Comparison of ENCODE assay signal across 14 cellular contexts in genomic region chr15:31098953-31099740, GRCh38. TPM values are rescaled to one million over a fixed set of nuclear protein-coding genes. Genes with fewer than 3 reads are reported as not detected.
DNase-seq lines count a peak whose midpoint lies in the region; ATAC-seq, FAIRE-seq and TF ChIP-seq lines count a peak whose summit lies in the region.
"Had no signal": no experiment of that assay in that cellular context is flagged by ENCODE, and none has a peak within 500 bp of the region (broad histone marks: within the 10 kb centered on the region; RNA-seq: fewer than 3 reads in every experiment).

No MANE protein-coding gene starts in this region.

- no peaks in the 10 kb centered on the region for H3F3A ChIP-seq in PC-3 (ENCODE audit: low read length, unreplicated experiment)

- H3K9me2 ChIP-seq in PC-3 (replicated peaks; ENCODE audit: low read length), result no peaks in the 10 kb centered on the region

- TF ChIP-seq CTCF in left ventricle myocardium inferior (IDR thresholded peaks at IDR 0.05; ENCODE audit: borderline replicate concordance) (peak; percentile 34), PC-3 (conservative IDR thresholded peaks at IDR 0.05; ENCODE audit: low read depth, low read length) (peak; percentile 27; the same call in 1 of the 2 replicates), kidney (IDR thresholded peaks at IDR 0.05; ENCODE audit: borderline replicate concordance, extremely low read depth, insufficient read depth) (no peak)

- intact Hi-C loops in left ventricle myocardium inferior (cut with micrococcal nuclease) (no loop called here), left cardiac atrium (cut with DNase I) (no loop called here), PC-3 (cut with micrococcal nuclease) (no loop called here), kidney (cut with DNase I) (no loop called here)

- DNase-seq in left ventricle myocardium inferior (no peak), left cardiac atrium (no peak), PC-3 (peak; percentile 26), kidney (no peak), CD1c-positive myeloid dendritic cell (ENCODE audit: extremely low spot score) (no peak)
- DNase-seq in activated CD8-positive, alpha-beta memory T cell treated with anti-CD3 and anti-CD28 coated beads, Interleukin-2, amount 10 ng/mL, durations not matched to agents 7 days and 5 days, result no peak
- DNase-seq in stimulated activated CD4-positive, alpha-beta T cell treated with anti-CD3 and anti-CD28 coated beads, Interleukin-1b, Interleukin-23, amount 100 ng/mL, for 48 hours, result no peak
- DNase-seq: aorta, GDM1, NCI-H1694 treated with DMSO at 0.1 percent for 48 hours had no signal

- H3K27me3 Mint-ChIP-seq in activated CD8-positive, alpha-beta memory T cell treated with anti-CD3 and anti-CD28 coated beads, Interleukin-2, amount 10 ng/mL, durations not matched to agents 7 days and 5 days, result peaks cover 16% of the 10 kb centered on the region

- CTCF ChIA-PET in PC-3 (lab: Charles Lee), result no interaction called here
- CTCF ChIA-PET in activated CD8-positive, alpha-beta memory T cell treated with anti-CD3 and anti-CD28 coated beads, Interleukin-2, amount 10 ng/mL, durations not matched to agents 7 days and 5 days (lab: Charles Lee), result no interaction called here

- H3K36me3 Mint-ChIP-seq in activated CD8-positive, alpha-beta memory T cell treated with anti-CD3 and anti-CD28 coated beads, Interleukin-2, amount 10 ng/mL, durations not matched to agents 7 days and 5 days, result no peaks in the 10 kb centered on the region
- H3K36me3 Mint-ChIP-seq: naive thymus-derived CD4-positive, alpha-beta T cell had no signal

- no peak overlapping the region for H3K27ac Mint-ChIP-seq in activated CD8-positive, alpha-beta memory T cell treated with anti-CD3 and anti-CD28 coated beads, Interleukin-2, amount 10 ng/mL, durations not matched to agents 7 days and 5 days

- H2AFZ ChIP-seq in PC-3 (ENCODE audit: low read length), result no peak overlapping the region

- H3K4me3 ChIP-seq in left ventricle myocardium inferior (no peak overlapping the region), PC-3 (ENCODE audit: low read length) (no peak overlapping the region), kidney (ENCODE audit: low read length in 2 of 2) (peak overlapping the region in 1 of 2 donors; percentile 7)

- no TSS peak for BruUV-seq in PC-3 (replicated peaks; lab: Mats Ljungman, UMichigan)

- H3K9me3 Mint-ChIP-seq in activated CD8-positive, alpha-beta memory T cell treated with anti-CD3 and anti-CD28 coated beads, Interleukin-2, amount 10 ng/mL, durations not matched to agents 7 days and 5 days (ENCODE audit: low read depth), result no peaks in the 10 kb centered on the region
- H3K9me3 Mint-ChIP-seq: naive thymus-derived CD4-positive, alpha-beta T cell had no signal

- no peaks in the 10 kb centered on the region for H3K36me3 ChIP-seq in left ventricle myocardium inferior
- no peaks in the 10 kb centered on the region for H3K36me3 ChIP-seq in PC-3 (ENCODE audit: low read depth, low read length)
- H3K36me3 ChIP-seq in kidney (ENCODE audit: control insufficient read depth in 1 of 2, insufficient read depth in 2 of 2, low read length in 2 of 2), result no peaks in the 10 kb centered on the region

- no peak overlapping the region for H3K4me3 Mint-ChIP-seq in activated CD8-positive, alpha-beta memory T cell treated with anti-CD3 and anti-CD28 coated beads, Interleukin-2, amount 10 ng/mL, durations not matched to agents 7 days and 5 days
- H3K4me3 Mint-ChIP-seq: naive thymus-derived CD4-positive, alpha-beta T cell had no signal

- H3K27ac ChIP-seq in left ventricle myocardium inferior (replicated peaks) (no peak overlapping the region), PC-3 (ENCODE audit: low read length) (no peak overlapping the region), kidney (ENCODE audit: low read depth in 2 of 2, low read length in 2 of 2) (peak overlapping the region; percentile 63 to 73)

- H3K4me2 ChIP-seq in PC-3 (ENCODE audit: low read length), result no peak overlapping the region

- FAIRE-seq in kidney (lab: Jason Lieb, UNC), result no peak
- FAIRE-seq: endometrium had no signal

- H3K9me3 ChIP-seq in left ventricle myocardium inferior (replicated peaks) (no peaks in the 10 kb centered on the region), PC-3 (ENCODE audit: low read length) (no peaks in the 10 kb centered on the region), kidney (ENCODE audit: control insufficient read depth in 1 of 2, low read length in 2 of 2) (no peaks in the 10 kb centered on the region)

- H3K9ac ChIP-seq in PC-3 (ENCODE audit: low read length) (no peak overlapping the region), kidney (ENCODE audit: low read length in 2 of 2) (peak overlapping the region in 1 of 2 donors; percentile 13)

- POLR2A ChIA-PET in PC-3 (lab: Charles Lee; ENCODE audit: unreplicated experiment), result no interaction called here

- H3K4me1 Mint-ChIP-seq in activated CD8-positive, alpha-beta memory T cell treated with anti-CD3 and anti-CD28 coated beads, Interleukin-2, amount 10 ng/mL, durations not matched to agents 7 days and 5 days, result no peaks in the 10 kb centered on the region
- H3K4me1 Mint-ChIP-seq: naive thymus-derived CD4-positive, alpha-beta T cell had no signal

- H3K4me1 ChIP-seq in left ventricle myocardium inferior (no peaks in the 10 kb centered on the region), PC-3 (ENCODE audit: insufficient read depth, low read length) (no peaks in the 10 kb centered on the region; the same call in 1 of the 2 replicates), kidney (ENCODE audit: control insufficient read depth in 1 of 2, insufficient read depth in 1 of 2, low read depth in 1 of 2, low read length in 2 of 2) (peaks cover 6 to 23% of the 10 kb centered on the region in 2 donors)

- no peaks in the 10 kb centered on the region for H3K79me2 ChIP-seq in PC-3 (ENCODE audit: low read length)

- no peak for ATAC-seq in left cardiac atrium
- no peak for ATAC-seq in PC-3
- no peak for ATAC-seq in HG03520 (IDR thresholded peaks at IDR 0.05; ENCODE audit: unreplicated experiment)
- ATAC-seq in activated CD8-positive, alpha-beta memory T cell treated with anti-CD3 and anti-CD28 coated beads, Interleukin-2, amount 10 ng/mL, durations not matched to agents 7 days and 5 days, result no peak
- ATAC-seq: naive thymus-derived CD4-positive, alpha-beta T cell had no signal

- H3K27me3 ChIP-seq in left ventricle myocardium inferior (ENCODE audit: low read depth), result peaks cover 15% of the 10 kb centered on the region
- peaks cover 19% of the 10 kb centered on the region for H3K27me3 ChIP-seq in PC-3 (ENCODE audit: low read length)

- H4K20me1 ChIP-seq in PC-3 (ENCODE audit: low read length), result no peaks in the 10 kb centered on the region

RNA-seq across cellular contexts. Expression of gene TRPM1, which starts 2.4 kb away (rescaled TPM):
- total RNA-seq in left ventricle myocardium inferior (not detected), left cardiac atrium (under 1 TPM in 1 of 2 donors, not detected in 1; 0.24 TPM), PC-3 (2014; rRNA removed) (not detected in 2 replicates), kidney (not detected)
- 1.3 TPM for polyA plus RNA-seq in kidney (ENCODE audit: insufficient read depth, low read depth, low replicate concordance)
- under 1 TPM in 1 of 2 experiments, not detected in 1; 0.06 TPM for total RNA-seq in activated CD8-positive, alpha-beta memory T cell treated with anti-CD3 and anti-CD28 coated beads, Interleukin-2, amount 10 ng/mL, durations not matched to agents 7 days and 5 days
- total RNA-seq: aorta; naive thymus-derived CD4-positive, alpha-beta T cell had no signal
- polyA plus RNA-seq: AG04450; aorta; naive thymus-derived CD4-positive, alpha-beta T cell had no signal

Comparison
In these comparisons a context has a peak if more than half of its experiments do, and no peak if none do; other contexts are left out.
1. H3K27ac ChIP-seq: peak in kidney (2 of 2); none in left ventricle myocardium inferior (single experiment) and PC-3 (single experiment).